ENCODE assay signal across 10 cellular contexts in genomic region chr1:63112155-63112914, GRCh38.
A peak's percentile ranks its signal among the peaks of the same experiment; 100 is the strongest.
DNase-seq lines count a peak whose midpoint lies in the region; ATAC-seq and TF ChIP-seq lines count a peak whose summit lies in the region.
"Had no signal": no experiment of that assay in that cellular context is flagged by ENCODE, and none has a peak within 500 bp of the region (broad histone marks: within the 10 kb centered on the region; RNA-seq: fewer than 3 reads in every experiment).

No MANE protein-coding gene starts in this region.

- H3K27me3 Mint-ChIP-seq in T-helper 2 cell treated with Interferon-gamma antibody and Interleukin-4, amounts not matched to agents 5 μg/mL and 100 μg/mL, for 36 hours (ENCODE audit: low read depth) = peaks cover 6% of the 10 kb centered on the region

- no peak for TF ChIP-seq CTCF in right lobe of liver (IDR thresholded peaks at IDR 0.05)

- H3K4me1 ChIP-seq in right lobe of liver = peaks cover 0 to 8% (median 0%) of the 10 kb centered on the region in 4 donors

- no peak overlapping the region for H3K4me3 ChIP-seq in right lobe of liver

- WGBS in right lobe of liver (ENCODE audit: insufficient coverage, low coverage, low lambda C conversion rate, missing lambda C conversion rate) = 45% methylated on average over 4 of the region's 4 CpGs

- H3K4me1 Mint-ChIP-seq in T-helper 2 cell treated with Interferon-gamma antibody and Interleukin-4, amounts not matched to agents 5 μg/mL and 100 μg/mL, for 36 hours (ENCODE audit: low read depth) = no peaks in the 10 kb centered on the region
- H3K4me1 Mint-ChIP-seq: nephron had no signal

- peaks cover 0 to 3% of the 10 kb centered on the region in 2 donors for H3K27me3 ChIP-seq in right lobe of liver

- no peak overlapping the region for H3K27ac Mint-ChIP-seq in T-helper 2 cell treated with Interferon-gamma antibody and Interleukin-4, amounts not matched to agents 5 μg/mL and 100 μg/mL, for 36 hours
- H3K27ac Mint-ChIP-seq: nephron had no signal

- TF ChIP-seq POLR2A in right lobe of liver (IDR thresholded peaks at IDR 0.05) = no peak

- no peaks in the 10 kb centered on the region for H3K36me3 Mint-ChIP-seq in T-helper 2 cell treated with Interferon-gamma antibody and Interleukin-4, amounts not matched to agents 5 μg/mL and 100 μg/mL, for 36 hours (ENCODE audit: low read depth)

- no peaks in the 10 kb centered on the region for H3K36me3 ChIP-seq in right lobe of liver

- no peak overlapping the region for H3K4me3 Mint-ChIP-seq in T-helper 2 cell treated with Interferon-gamma antibody and Interleukin-4, amounts not matched to agents 5 μg/mL and 100 μg/mL, for 36 hours
- H3K4me3 Mint-ChIP-seq: nephron had no signal

- no peaks in the 10 kb centered on the region for H3K9me3 ChIP-seq in right lobe of liver

- intact Hi-C loops in right lobe of liver (cut with DNase I) = no loop called here

- peak; percentile 37 for DNase-seq in GM04503 (ENCODE audit: low read depth)
- peak; percentile 41 for DNase-seq in T-helper 2 cell treated with Interferon-gamma antibody and Interleukin-4, amounts not matched to agents 5 μg/mL and 100 μg/mL, for 36 hours (ENCODE audit: low spot score)
- DNase-seq in iris pigment epithelial cell (ENCODE audit: low read depth) = peak; percentile 78
- no peak for DNase-seq in NCI-H1436 treated with DMSO at 0.1 percent for 48 hours (lab: John Stamatoyannopoulos, UW)
- DNase-seq in DMS79 (lab: John Stamatoyannopoulos, UW) = no peak
- DNase-seq in right lobe of liver = no peak
- DNase-seq: MM.1S had no signal

- no peaks in the 10 kb centered on the region for H3K9me3 Mint-ChIP-seq in T-helper 2 cell treated with Interferon-gamma antibody and Interleukin-4, amounts not matched to agents 5 μg/mL and 100 μg/mL, for 36 hours
- H3K9me3 Mint-ChIP-seq: nephron had no signal

- ATAC-seq in HG02588 (IDR thresholded peaks at IDR 0.05; ENCODE audit: unreplicated experiment) (peak; percentile 54), GM19324 (IDR thresholded peaks at IDR 0.05; ENCODE audit: low FRiP score, unreplicated experiment) (no peak), right lobe of liver (no peak)

- H3K27ac ChIP-seq in right lobe of liver = no peak overlapping the region

Comparison
In these comparisons a context has a peak if more than half of its experiments do, and no peak if none do; other contexts are left out.
1. DNase-seq: peak in GM04503 (single experiment), T-helper 2 cell treated with Interferon-gamma antibody and Interleukin-4, amounts not matched to agents 5 μg/mL and 100 μg/mL, for 36 hours (single experiment) and iris pigment epithelial cell (single experiment); none in NCI-H1436 treated with DMSO at 0.1 percent for 48 hours (single experiment), DMS79 (single experiment) and right lobe of liver (0 of 3).